Comparison of ENCODE assay signal across 1 cellular context in the genomic region with DNA sequence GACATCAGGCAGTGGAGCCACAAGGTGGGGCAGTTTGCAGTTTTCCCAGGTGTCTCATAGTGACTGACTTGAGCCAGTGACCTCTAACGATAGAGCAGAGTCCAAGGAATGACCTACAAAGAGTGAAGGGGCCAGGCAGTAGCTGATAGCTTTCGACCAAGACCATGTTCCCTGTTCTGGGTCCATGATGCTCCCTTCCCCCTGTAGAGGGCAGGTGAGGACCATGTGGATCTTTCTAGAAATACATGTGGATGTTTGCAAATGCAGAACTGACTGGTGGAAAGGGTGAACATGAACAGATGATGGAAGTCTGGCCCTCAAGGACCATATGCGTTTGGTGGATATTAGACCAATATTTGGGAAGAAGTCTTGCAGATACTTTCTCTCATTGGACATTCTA.
TF ChIP-seq lines count a peak whose summit lies in the region.

No MANE protein-coding gene starts in this region.

TF ChIP-seq in HepG2, 621 proteins besides CTCF, POLR2A, EP300 and RAD21:
- TF ChIP-seq, protein P1, sequence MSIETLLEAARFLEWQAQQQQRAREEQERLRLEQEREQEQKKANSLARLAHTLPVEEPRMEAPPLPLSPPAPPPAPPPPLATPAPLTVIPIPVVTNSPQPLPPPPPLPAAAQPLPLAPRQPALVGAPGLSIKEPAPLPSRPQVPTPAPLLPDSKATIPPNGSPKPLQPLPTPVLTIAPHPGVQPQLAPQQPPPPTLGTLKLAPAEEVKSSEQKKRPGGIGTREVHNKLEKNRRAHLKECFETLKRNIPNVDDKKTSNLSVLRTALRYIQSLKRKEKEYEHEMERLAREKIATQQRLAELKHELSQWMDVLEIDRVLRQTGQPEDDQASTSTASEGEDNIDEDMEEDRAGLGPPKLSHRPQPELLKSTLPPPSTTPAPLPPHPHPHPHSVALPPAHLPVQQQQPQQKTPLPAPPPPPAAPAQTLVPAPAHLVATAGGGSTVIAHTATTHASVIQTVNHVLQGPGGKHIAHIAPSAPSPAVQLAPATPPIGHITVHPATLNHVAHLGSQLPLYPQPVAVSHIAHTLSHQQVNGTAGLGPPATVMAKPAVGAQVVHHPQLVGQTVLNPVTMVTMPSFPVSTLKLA (IDR thresholded peaks at IDR 0.05) = peak; percentile 71
